Comparison of ENCODE assay signal across 11 cellular contexts in genomic region chr12:1830981-1831930, GRCh38. TPM values are rescaled to one million over a fixed set of nuclear protein-coding genes. Genes with fewer than 3 reads are reported as not detected.
DNase-seq lines count a peak whose midpoint lies in the region; ATAC-seq and TF ChIP-seq lines count a peak whose summit lies in the region.
"Had no signal": no experiment of that assay in that cellular context is flagged by ENCODE, and none has a peak within 500 bp of the region (broad histone marks: within the 10 kb centered on the region; RNA-seq: fewer than 3 reads in every experiment).

No MANE protein-coding gene starts in this region.

- no peak overlapping the region for H3K9ac ChIP-seq in iPS-20b (ENCODE audit: low read depth, low read length)

- CTCF ChIA-PET in activated naive CD4-positive, alpha-beta T cell treated with anti-CD3 and anti-CD28 coated beads for 36 hours (lab: Charles Lee), result interaction anchor here (0.7 kb wide), 1 partner anchor 109 kb away, joined by 3 read pairs; no protein-coding TSS in a partner anchor

- H3K27ac ChIP-seq in iPS-20b (ENCODE audit: low read length) (no peak overlapping the region), upper lobe of left lung (no peak overlapping the region)

- intact Hi-C loops in activated naive CD4-positive, alpha-beta T cell treated with anti-CD3 and anti-CD28 coated beads for 36 hours (cut with micrococcal nuclease), result no loop called here

- H3K27me3 ChIP-seq in iPS-20b (ENCODE audit: insufficient read depth, low read length) (peaks cover 29% of the 10 kb centered on the region), upper lobe of left lung (peaks cover 0 to 6% (median 0%) of the 10 kb centered on the region in 4 donors)

- peak; percentile 59 to 83 for ATAC-seq in upper lobe of left lung (ENCODE audit: low FRiP score in 2 of 2)

- no peak for TF ChIP-seq POLR2A in upper lobe of left lung (IDR thresholded peaks at IDR 0.05)

- no peak for TF ChIP-seq CTCF in upper lobe of left lung (IDR thresholded peaks at IDR 0.05)

- peaks cover 6% of the 10 kb centered on the region; the same call in 1 of the 2 replicates for H3K4me1 ChIP-seq in iPS-20b (ENCODE audit: insufficient read depth, low read length)
- H3K4me1 ChIP-seq in upper lobe of left lung, result peaks cover 0 to 12% (median 2%) of the 10 kb centered on the region in 4 donors

- H3K9me3 ChIP-seq in iPS-20b (ENCODE audit: insufficient read depth, low read depth, low read length), result no peaks in the 10 kb centered on the region
- no peaks in the 10 kb centered on the region for H3K9me3 ChIP-seq in upper lobe of left lung

- H3K36me3 Mint-ChIP-seq in activated naive CD4-positive, alpha-beta T cell treated with anti-CD3 and anti-CD28 coated beads for 36 hours (ENCODE audit: low read depth), result no peaks in the 10 kb centered on the region
- H3K36me3 Mint-ChIP-seq: T-cell had no signal

- H3K9me3 Mint-ChIP-seq in activated naive CD4-positive, alpha-beta T cell treated with anti-CD3 and anti-CD28 coated beads for 36 hours, result no peaks in the 10 kb centered on the region
- H3K9me3 Mint-ChIP-seq: T-cell had no signal

- H3K36me3 ChIP-seq in iPS-20b (ENCODE audit: insufficient read depth, low read depth, low read length) (no peaks in the 10 kb centered on the region), upper lobe of left lung (no peaks in the 10 kb centered on the region)

- peak; percentile 37 for DNase-seq in activated naive CD4-positive, alpha-beta T cell treated with anti-CD3 and anti-CD28 coated beads for 36 hours
- no peak for DNase-seq in activated naive CD4-positive, alpha-beta T cell treated with Interleukin-2 at 50 U/mL for 16 hours
- DNase-seq in amniotic stem cell (lab: John Stamatoyannopoulos, UW) (peak; percentile 18), upper lobe of left lung (peak; percentile 82 to 86), Kasumi-1 (lab: John Stamatoyannopoulos, UW) (no peak), NCI-H146 treated with DMSO at 0.1 percent for 48 hours (lab: John Stamatoyannopoulos, UW; ENCODE audit: unreplicated experiment) (no peak), DMS 273 treated with DMSO at 0.1 percent for 48 hours (lab: John Stamatoyannopoulos, UW) (no peak)
- DNase-seq: GDM1 had no signal

- H3K27ac Mint-ChIP-seq in activated naive CD4-positive, alpha-beta T cell treated with anti-CD3 and anti-CD28 coated beads for 36 hours, result no peak overlapping the region
- H3K27ac Mint-ChIP-seq: T-cell had no signal

- 6 to 11% methylated on average over 14 to 31 of the region's 34 CpGs for WGBS in upper lobe of left lung, 2 donors

- peaks cover 20% of the 10 kb centered on the region for H3K27me3 Mint-ChIP-seq in activated naive CD4-positive, alpha-beta T cell treated with anti-CD3 and anti-CD28 coated beads for 36 hours (ENCODE audit: low read depth)

- TF ChIP-seq EP300 in upper lobe of left lung (IDR thresholded peaks at IDR 0.05), result no peak

- H3K4me3 Mint-ChIP-seq in activated naive CD4-positive, alpha-beta T cell treated with anti-CD3 and anti-CD28 coated beads for 36 hours, result no peak overlapping the region
- H3K4me3 Mint-ChIP-seq: T-cell had no signal

- H3K4me1 Mint-ChIP-seq in activated naive CD4-positive, alpha-beta T cell treated with anti-CD3 and anti-CD28 coated beads for 36 hours (ENCODE audit: low read depth), result no peaks in the 10 kb centered on the region
- H3K4me1 Mint-ChIP-seq: T-cell had no signal

- H3K4me3 ChIP-seq in iPS-20b (ENCODE audit: low read length), result peak overlapping the region; percentile 41; the same call in 1 of the 2 replicates
- H3K4me3 ChIP-seq in upper lobe of left lung, result no peak overlapping the region

RNA-seq across cellular contexts. Expression of gene LRTM2, which starts 10.9 kb away (rescaled TPM):
- total RNA-seq in activated naive CD4-positive, alpha-beta T cell treated with anti-CD3 and anti-CD28 coated beads for 36 hours, result not detected
- total RNA-seq in upper lobe of left lung, result not detected
- total RNA-seq: T-cell, urinary bladder had no signal

Comparison
In these comparisons a context has a peak if more than half of its experiments do, and no peak if none do; other contexts are left out.
1. DNase-seq: peak in activated naive CD4-positive, alpha-beta T cell treated with anti-CD3 and anti-CD28 coated beads for 36 hours (single experiment), amniotic stem cell (single experiment) and upper lobe of left lung (2 of 2); none in activated naive CD4-positive, alpha-beta T cell treated with Interleukin-2 at 50 U/mL for 16 hours (single experiment), Kasumi-1 (0 of 2), NCI-H146 treated with DMSO at 0.1 percent for 48 hours (single experiment) and DMS 273 treated with DMSO at 0.1 percent for 48 hours (single experiment).